In genomic region chr19:35607661-35608060, GRCh38 we compare ENCODE assay signal across 33 cellular contexts. TPM values are rescaled to one million over a fixed set of nuclear protein-coding genes. Genes with fewer than 3 reads are reported as not detected.
"Had no signal": no experiment of that assay in that cellular context is flagged by ENCODE, and none has a peak within 500 bp of the region (broad histone marks: within the 10 kb centered on the region; RNA-seq: fewer than 3 reads in every experiment).

No MANE protein-coding gene starts in this region.

- H3K4me1 ChIP-seq: neural progenitor cell, parathyroid adenoma had no signal

- H3K9ac ChIP-seq: neural progenitor cell, parathyroid adenoma had no signal

- H3K4me2 ChIP-seq: neural progenitor cell, smooth muscle cell had no signal

- H3K27ac ChIP-seq: neural progenitor cell, ovary, parathyroid adenoma, psoas muscle, skin epidermis, spleen, stomach, thoracic aorta, thyroid gland, tibial nerve, upper lobe of left lung, vagina had no signal

- DNase-seq: natural killer cell; occipital lobe; ovary; psoas muscle; right cardiac atrium; spleen; stimulated activated CD4-positive, alpha-beta T cell treated with anti-CD3 and anti-CD28 coated beads, Interleukin-12 subunit alpha, Interleukin-12 subunit beta, amount 100 ng/mL, for 4 hours; stimulated activated CD4-positive, alpha-beta T cell treated with anti-CD3 and anti-CD28 coated beads, Interleukin-1b, Interleukin-23, amount 100 ng/mL, for 48 hours; stimulated activated CD4-positive, alpha-beta T cell treated with anti-CD3 and anti-CD28 coated beads, Interleukin-4, amount 100 ng/mL, for 1 hour; stimulated activated CD4-positive, alpha-beta T cell treated with anti-CD3 and anti-CD28 coated beads, Interleukin-4, amount 100 ng/mL, for 4 hours; stimulated activated CD8-positive, alpha-beta memory T cell treated with anti-CD3 and anti-CD28 coated beads, Interleukin-4, amount 100 ng/mL, for 48 hours; stimulated activated naive B cell treated with anti-CD40 and anti-IgM and Interleukin-4, amounts not matched to agents 10 μg/mL and 1 μg/mL and 100 μg/mL, for 72 hours; stimulated activated naive CD4-positive, alpha-beta T cell treated with Interleukin-2 at 50 U/mL for 16 hours; stomach; thyroid gland; trophoblast cell; upper lobe of left lung had no signal

- H3K9me3 ChIP-seq: ovary, thoracic aorta, thyroid gland had no signal

- H3K27me3 ChIP-seq: ovary, spleen, stomach, thyroid gland, tibial nerve, upper lobe of left lung, vagina had no signal

- FAIRE-seq: urothelium cell line had no signal

- H3K79me2 ChIP-seq: parathyroid adenoma had no signal

- ATAC-seq: natural killer cell, psoas muscle, right cardiac atrium, sciatic nerve had no signal

- H3K36me3 ChIP-seq: neural progenitor cell, ovary, spleen, stomach, thoracic aorta, thyroid gland, tibial nerve, upper lobe of left lung, vagina had no signal

- H3K4me3 ChIP-seq: neural progenitor cell, ovary, psoas muscle, skin epidermis, smooth muscle cell, spleen, stomach, thoracic aorta, thyroid gland, tibial nerve, upper lobe of left lung, vagina had no signal

- H2AFZ ChIP-seq: neural progenitor cell, parathyroid adenoma had no signal

RNA-seq across cellular contexts. Expression of gene PMIS2, which starts 21.7 kb away (rescaled TPM):
- total RNA-seq: natural killer cell, occipital lobe, osteoblast, ovary, progenitor cell of endocrine pancreas, psoas muscle, renal cortical epithelial cell, right cardiac atrium, sciatic nerve, smooth muscle cell, spleen, stomach, subcutaneous adipose tissue, temporal lobe, thoracic aorta, thyroid gland, tibial nerve, upper lobe of left lung, ureter, vagina had no signal
- polyA plus RNA-seq: neural cell, ovary, psoas muscle, right cardiac atrium, smooth muscle cell, spleen, stomach had no signal

RNA-seq across cellular contexts. Expression of gene ETV2, which starts 33.9 kb away (rescaled TPM):
- total RNA-seq: psoas muscle, renal cortical epithelial cell, smooth muscle cell, temporal lobe, thoracic aorta, vagina had no signal
